In the genomic region with DNA sequence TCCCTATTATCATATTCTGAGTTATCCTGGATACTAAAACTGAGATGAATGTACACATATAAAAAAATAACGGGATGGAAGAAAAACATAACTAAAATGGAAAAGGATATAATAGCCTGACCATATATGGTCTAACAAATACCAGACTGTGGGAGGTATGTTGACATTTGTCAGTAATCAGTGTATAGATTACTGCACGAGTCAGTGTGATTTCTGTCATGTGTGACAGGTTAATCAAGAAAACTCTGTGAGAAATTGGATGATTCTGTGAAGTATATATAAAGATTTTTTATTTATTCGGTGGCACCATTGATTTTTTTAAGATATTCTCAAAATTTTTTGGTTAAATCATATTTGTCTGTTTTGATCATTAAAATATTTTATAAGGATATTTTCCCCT, we compare ENCODE assay signal across 28 cellular contexts.
"Had no signal": no experiment of that assay in that cellular context is flagged by ENCODE, and none has a peak within 500 bp of the region (broad histone marks: within the 10 kb centered on the region; RNA-seq: fewer than 3 reads in every experiment).

No MANE protein-coding gene starts in this region.

- H3K9me3 ChIP-seq: ascending aorta, colonic mucosa had no signal

- ATAC-seq: activated CD8-positive, alpha-beta memory T cell treated with anti-CD3 and anti-CD28 coated beads, Interleukin-2, amount 10 ng/mL, durations not matched to agents 7 days and 5 days; activated CD8-positive, alpha-beta T cell treated with anti-CD3 and anti-CD28 coated beads for 36 hours; activated naive CD8-positive, alpha-beta T cell treated with anti-CD3 and anti-CD28 coated beads, Interleukin-2, amount 50 U/mL, for 24 hours had no signal

- H3K4me1 ChIP-seq: ascending aorta, colonic mucosa had no signal

- H3K27ac ChIP-seq: ascending aorta, cardiac muscle cell, colonic mucosa, VCaP had no signal

- H3K4me3 ChIP-seq: ascending aorta, cardiac muscle cell, colonic mucosa had no signal

- DNase-seq: activated B cell treated with CpG ODN at 0.5 μM for 24 hours; activated CD4-positive, alpha-beta memory T cell treated with anti-CD3 and anti-CD28 coated beads for 36 hours; activated CD4-positive, alpha-beta T cell treated with anti-CD3 and anti-CD28 coated beads for 4 hours; activated CD4-positive, alpha-beta T cell treated with anti-CD3 and anti-CD28 coated beads, Interleukin-2, amount 10 ng/mL, durations not matched to agents 24 days and 14 days; activated CD4-positive, alpha-beta T cell treated with anti-CD3 and anti-CD28 coated beads, Interleukin-2, amount 50 U/mL, for 1 hour; activated CD4-positive, alpha-beta T cell treated with anti-CD3 and anti-CD28 coated beads, Interleukin-2, amount 50 U/mL, for 4 hours; activated CD4-positive, CD25-positive, alpha-beta regulatory T cell treated with anti-CD3 and anti-CD28 coated beads, Interleukin-2, amount 50 U/mL, for 72 hours; activated CD8-positive, alpha-beta memory T cell treated with anti-CD3 and anti-CD28 coated beads, Interleukin-2, amount 10 ng/mL, durations not matched to agents 7 days and 5 days; activated CD8-positive, alpha-beta memory T cell treated with anti-CD3 and anti-CD28 coated beads, Interleukin-2, amount 50 U/mL, for 48 hours; activated CD8-positive, alpha-beta T cell treated with anti-CD3 and anti-CD28 coated beads for 36 hours; activated effector memory CD4-positive, alpha-beta T cell treated with Interleukin-2 at 50 U/mL for 16 hours; activated gamma-delta T cell; activated naive CD4-positive, alpha-beta T cell treated with anti-CD3 and anti-CD28 coated beads, Interleukin-2, amount 10 ng/mL, durations not matched to agents 7 days and 5 days; activated naive CD4-positive, alpha-beta T cell treated with Interleukin-2 at 50 U/mL for 16 hours; activated naive CD8-positive, alpha-beta T cell treated with anti-CD3 and anti-CD28 coated beads, Interleukin-2, amount 10 ng/mL, durations not matched to agents 7 days and 5 days; activated naive CD8-positive, alpha-beta T cell treated with anti-CD3 and anti-CD28 coated beads, Interleukin-2, amount 50 U/mL, for 24 hours; activated T-cell treated with anti-CD3 and anti-CD28 coated beads, Interleukin-2, amount 50 U/mL, for 24 hours; activated T-cell treated with anti-CD3 and anti-CD28 coated beads, Interleukin-2, amount 50 U/mL, for 48 hours; amygdala; anterior cingulate cortex; caudate nucleus; cerebellar nuclear complex; colonic mucosa; T-helper 2 cell; T-helper 9 cell had no signal

- H3K36me3 ChIP-seq: ascending aorta, cardiac muscle cell, colonic mucosa had no signal
